In genomic region chr1:231106347-231106746, GRCh38 we compare ENCODE assay signal across 13 cellular contexts. TPM values are rescaled to one million over a fixed set of nuclear protein-coding genes. Genes with fewer than 3 reads are reported as not detected.
DNase-seq lines count a peak whose midpoint lies in the region; ATAC-seq and TF ChIP-seq lines count a peak whose summit lies in the region.
"Had no signal": no experiment of that assay in that cellular context is flagged by ENCODE, and none has a peak within 500 bp of the region (broad histone marks: within the 10 kb centered on the region; RNA-seq: fewer than 3 reads in every experiment).

No MANE protein-coding gene starts in this region.

- 10% methylated on average over 5 of the region's 5 CpGs for WGBS in esophagus muscularis mucosa

- CTCF ChIA-PET in BJ (lab: Yijun Ruan, JAX): interaction anchor here (1.3 kb wide), 1 partner anchor 12 kb away, joined by 3 read pairs; no protein-coding TSS in a partner anchor

- no peak for TF ChIP-seq POLR2A in esophagus muscularis mucosa (IDR thresholded peaks at IDR 0.05; ENCODE audit: low read depth)

- 0 out of 2 replicates have a peak, but pooled peaks cover 4% of the 10 kb centered on the region for H3K27me3 ChIP-seq in BJ (ENCODE audit: control insufficient read depth, insufficient read depth, low read length)
- H3K27me3 ChIP-seq in BE2C: no peaks in the 10 kb centered on the region
- H3K27me3 ChIP-seq in esophagus muscularis mucosa: peaks cover 0 to 19% (median 0%) of the 10 kb centered on the region in 4 donors

- no peak for TF ChIP-seq CTCF in BJ (IDR thresholded peaks at IDR 0.05; ENCODE audit: insufficient read depth, low read depth, low read length)
- TF ChIP-seq CTCF in cardiac fibroblast (IDR thresholded peaks at IDR 0.05; ENCODE audit: low read depth, low read length): no peak
- no peak for TF ChIP-seq CTCF in BE2C (IDR thresholded peaks at IDR 0.05; ENCODE audit: low read depth, low read length)
- no peak for TF ChIP-seq CTCF in esophagus muscularis mucosa (IDR thresholded peaks at IDR 0.05)

- DNase-seq in BJ (ENCODE audit: low read depth): peak; percentile 17
- DNase-seq in MV-4-11 (lab: John Stamatoyannopoulos, UW): peak; percentile 34
- peak; percentile 75 to 81 for DNase-seq in cardiac fibroblast (ENCODE audit: low read depth in 2 of 2)
- peak; percentile 74 to 75 for DNase-seq in lung microvascular endothelial cell (ENCODE audit: low read depth in 2 of 2)
- DNase-seq in NCI-H526 (lab: John Stamatoyannopoulos, UW): no peak
- no peak for DNase-seq in BE2C
- DNase-seq in natural killer cell treated with Interleukin-12 subunit alpha and Interleukin-12 subunit beta and Interleukin-15 and Interleukin-18, amount 100 ng/mL, for 72 hours (ENCODE audit: low spot score): no peak
- no peak for DNase-seq in esophagus muscularis mucosa (ENCODE audit: extremely low spot score)
- DNase-seq: activated CD4-positive, CD25-positive, alpha-beta regulatory T cell treated with anti-CD3 and anti-CD28 coated beads, Interleukin-2, amount 50 U/mL, for 72 hours; mesendoderm; MM.1S had no signal

- H3K4me1 ChIP-seq in BE2C (peaks cover 19% of the 10 kb centered on the region), esophagus muscularis mucosa (peaks cover 8 to 16% (median 10%) of the 10 kb centered on the region in 4 donors)

- no peaks in the 10 kb centered on the region for H3K36me3 Mint-ChIP-seq in natural killer cell treated with Interleukin-12 subunit alpha and Interleukin-12 subunit beta and Interleukin-15 and Interleukin-18, amount 100 ng/mL, for 72 hours
- H3K36me3 Mint-ChIP-seq: activated naive CD4-positive, alpha-beta T cell treated with anti-CD3 and anti-CD28 coated beads, Interleukin-2, amount 50 U/mL, for 24 hours had no signal

- POLR2A ChIA-PET in BJ (lab: Charles Lee): no interaction called here

- peaks cover 30 to 36% of the 10 kb centered on the region in 2 donors for H3K27me3 Mint-ChIP-seq in natural killer cell treated with Interleukin-12 subunit alpha and Interleukin-12 subunit beta and Interleukin-15 and Interleukin-18, amount 100 ng/mL, for 72 hours

- no peaks in the 10 kb centered on the region for H3K9me3 Mint-ChIP-seq in natural killer cell treated with Interleukin-12 subunit alpha and Interleukin-12 subunit beta and Interleukin-15 and Interleukin-18, amount 100 ng/mL, for 72 hours

- H3K4me3 ChIP-seq in BJ (ENCODE audit: low read depth, low read length) (no peak overlapping the region), cardiac fibroblast (replicated peaks in 1 of 2; ENCODE audit: low read depth in 2 of 2, low read length in 2 of 2) (no peak overlapping the region), BE2C (ENCODE audit: low read depth, low read length) (no peak overlapping the region), esophagus muscularis mucosa (no peak overlapping the region)
- H3K4me3 ChIP-seq: skin epidermis had no signal

- no peak for TF ChIP-seq EP300 in esophagus muscularis mucosa (IDR thresholded peaks at IDR 0.05)

- intact Hi-C loops in esophagus muscularis mucosa (cut with DNase I): no loop called here

- H3K4me1 Mint-ChIP-seq in natural killer cell treated with Interleukin-12 subunit alpha and Interleukin-12 subunit beta and Interleukin-15 and Interleukin-18, amount 100 ng/mL, for 72 hours (ENCODE audit: low read depth in 2 of 2): peaks cover 0 to 6% of the 10 kb centered on the region in 2 donors

- H3K36me3 ChIP-seq in BJ (ENCODE audit: control insufficient read depth, insufficient read depth, low read length) (no peaks in the 10 kb centered on the region), BE2C (no peaks in the 10 kb centered on the region), esophagus muscularis mucosa (no peaks in the 10 kb centered on the region)

- ATAC-seq in natural killer cell treated with Interleukin-12 subunit alpha and Interleukin-12 subunit beta and Interleukin-15 and Interleukin-18, amount 100 ng/mL, for 72 hours: no peak

- H3K4me3 Mint-ChIP-seq in natural killer cell treated with Interleukin-12 subunit alpha and Interleukin-12 subunit beta and Interleukin-15 and Interleukin-18, amount 100 ng/mL, for 72 hours: no peak overlapping the region
- H3K4me3 Mint-ChIP-seq: activated naive CD4-positive, alpha-beta T cell treated with anti-CD3 and anti-CD28 coated beads, Interleukin-2, amount 50 U/mL, for 24 hours had no signal

- no peak overlapping the region for H3K27ac Mint-ChIP-seq in natural killer cell treated with Interleukin-12 subunit alpha and Interleukin-12 subunit beta and Interleukin-15 and Interleukin-18, amount 100 ng/mL, for 72 hours
- H3K27ac Mint-ChIP-seq: activated naive CD4-positive, alpha-beta T cell treated with anti-CD3 and anti-CD28 coated beads, Interleukin-2, amount 50 U/mL, for 24 hours had no signal

- no peak overlapping the region for H3K27ac ChIP-seq in esophagus muscularis mucosa (replicated peaks in 1 of 4)
- H3K27ac ChIP-seq: skin epidermis had no signal

- H3K9me3 ChIP-seq in BE2C: no peaks in the 10 kb centered on the region
- no peaks in the 10 kb centered on the region for H3K9me3 ChIP-seq in esophagus muscularis mucosa

RNA-seq across cellular contexts. Expression of gene TRIM67, which starts 55.5 kb away (rescaled TPM):
- polyA plus RNA-seq in BJ (2011; rRNA removed): 0.01 and 0.02 TPM in 2 replicates
- polyA minus RNA-seq in BJ (2011; rRNA and poly(A)+ RNA removed): under 0.01 and 0.05 TPM in 2 replicates
- total RNA-seq in lung microvascular endothelial cell: not detected in 2 replicates
- polyA plus RNA-seq in BE2C (2012; ENCODE audit: insufficient read depth, insufficient read length, low read depth): 22.5 TPM
- total RNA-seq in natural killer cell treated with Interleukin-12 subunit alpha and Interleukin-12 subunit beta and Interleukin-15 and Interleukin-18, amount 100 ng/mL, for 72 hours: not detected
- total RNA-seq in esophagus muscularis mucosa: under 1 TPM in 3 of 4 donors, not detected in 1; under 0.01 to 0.42 (median 0.13) TPM

Comparison
In these comparisons a context has a peak if more than half of its experiments do, and no peak if none do; other contexts are left out.
1. DNase-seq: peak in BJ (single experiment), MV-4-11 (single experiment), cardiac fibroblast (2 of 2) and lung microvascular endothelial cell (2 of 2); none in NCI-H526 (0 of 2), BE2C (single experiment), natural killer cell treated with Interleukin-12 subunit alpha and Interleukin-12 subunit beta and Interleukin-15 and Interleukin-18, amount 100 ng/mL, for 72 hours (single experiment) and esophagus muscularis mucosa (single experiment).